Comparison of ENCODE assay signal across 19 cellular contexts in the genomic region with DNA sequence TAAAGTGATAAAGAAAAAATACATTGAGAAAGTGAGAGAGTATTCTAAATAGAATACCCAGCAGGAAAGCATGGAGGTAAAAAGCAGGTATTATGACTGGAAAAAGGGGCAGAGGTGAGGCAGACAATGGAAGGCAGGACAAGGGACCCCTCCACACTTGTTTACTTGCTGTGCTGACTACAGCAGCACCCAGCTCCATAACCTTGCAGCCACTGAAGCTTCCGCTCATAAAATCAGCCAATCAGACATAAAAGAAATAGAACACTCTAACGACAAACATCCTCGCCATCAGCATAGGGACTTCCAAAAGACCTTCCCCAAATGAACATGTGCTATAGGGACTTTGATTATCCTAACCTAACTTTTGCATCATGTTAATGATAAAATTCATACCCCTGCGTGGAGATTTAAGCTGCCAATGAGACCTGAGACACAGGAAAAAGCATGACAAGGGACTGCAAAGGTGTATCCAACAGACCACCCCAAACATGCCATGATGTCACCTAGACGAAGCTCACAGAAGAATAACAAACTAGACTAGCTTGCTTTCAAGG.
DNase-seq lines count a peak whose midpoint lies in the region; ATAC-seq, FAIRE-seq and TF ChIP-seq lines count a peak whose summit lies in the region.
"Had no signal": no experiment of that assay in that cellular context is flagged by ENCODE, and none has a peak within 500 bp of the region (broad histone marks: within the 10 kb centered on the region; RNA-seq: fewer than 3 reads in every experiment).

No MANE protein-coding gene starts in this region.

- 79% methylated on average over 5 of the region's 5 CpGs for WGBS in SK-N-SH (ENCODE audit: low lambda C conversion rate)
- 47% methylated on average over 5 of the region's 5 CpGs for WGBS in K562 (ENCODE audit: insufficient coverage, low coverage, missing lambda C conversion rate)

- peaks cover 2% of the 10 kb centered on the region for H3K9me3 Mint-ChIP-seq in activated naive CD4-positive, alpha-beta T cell treated with anti-CD3 and anti-CD28 coated beads for 36 hours
- H3K9me3 Mint-ChIP-seq: activated CD8-positive, alpha-beta T cell treated with anti-CD3 and anti-CD28 coated beads for 36 hours; activated T-cell treated with anti-CD3 and anti-CD28 coated beads, Interleukin-2, amount 50 U/mL, for 72 hours; CD4-positive, alpha-beta T cell had no signal

- POLR2A ChIA-PET in SK-N-SH (lab: Yijun Ruan, JAX) = interaction anchor here (0.5 to 6.3 kb wide), 8 partner anchors 9 to 1679 kb away, joined by 3 to 211 read pairs (median 4); a partner anchor contains a TSS
- POLR2A ChIA-PET in K562 (lab: Yijun Ruan, JAX) = interaction anchor here (0.6 to 16.5 kb wide), 21 partner anchors 9 to 948 kb away, joined by 3 to 1095 read pairs (median 4); a partner anchor contains a TSS

- ATAC-seq in SK-N-SH treated with all-trans-retinoic acid at 6 μM for 48 hours (no peak), K562 (no peak), GM21390 (IDR thresholded peaks at IDR 0.05; ENCODE audit: unreplicated experiment) (no peak)
- ATAC-seq: activated CD8-positive, alpha-beta T cell treated with anti-CD3 and anti-CD28 coated beads for 36 hours; activated T-cell treated with anti-CD3 and anti-CD28 coated beads, Interleukin-2, amount 50 U/mL, for 72 hours; HCT116 had no signal

- no peaks in the 10 kb centered on the region for H3K9me2 ChIP-seq in SK-N-SH
- no peaks in the 10 kb centered on the region for H3K9me2 ChIP-seq in Loucy (replicated peaks; ENCODE audit: low read depth, low read length)

- no peaks in the 10 kb centered on the region for H3K36me3 ChIP-seq in SK-N-SH (replicated peaks in 1 of 2; ENCODE audit: control insufficient read depth in 1 of 2, insufficient read depth in 2 of 2, low read length in 1 of 2)
- H3K36me3 ChIP-seq in Loucy (ENCODE audit: insufficient read depth, low read length) = no peaks in the 10 kb centered on the region
- 0 out of 3 replicates have a peak, but pooled peaks cover 3% of the 10 kb centered on the region for H3K36me3 ChIP-seq in K562 (ENCODE audit: control insufficient read depth, insufficient read depth, low read length)
- H3K36me3 ChIP-seq in vagina = no peaks in the 10 kb centered on the region
- H3K36me3 ChIP-seq: cardiac muscle cell, neutrophil, upper lobe of left lung had no signal

- TF ChIP-seq RAD21 in SK-N-SH (IDR thresholded peaks at IDR 0.05; ENCODE audit: low read length) (no peak), K562 (CRISPR knock-in tag; conservative IDR thresholded peaks at IDR 0.05 in 1 of 2, IDR thresholded peaks at IDR 0.05 in 1 of 2) (no peak)

- H3K4me1 ChIP-seq in SK-N-SH (ENCODE audit: control insufficient read depth in 1 of 2, insufficient read depth in 2 of 2, low read depth in 1 of 2, low read length in 1 of 2) = peaks cover 0 to 8% of the 10 kb centered on the region in 2 experiments; a peak in 3 of 4 replicates
- peaks cover 47% of the 10 kb centered on the region for H3K4me1 ChIP-seq in Loucy (ENCODE audit: insufficient read depth, low read length, poor library complexity, severe bottlenecking)
- peaks cover 5 to 18% of the 10 kb centered on the region in 2 experiments; a peak in 4 of 5 replicates for H3K4me1 ChIP-seq in K562 (replicated peaks in 1 of 2; ENCODE audit: control insufficient read depth in 2 of 2, insufficient read depth in 2 of 2, low read length in 2 of 2)
- H3K4me1 ChIP-seq in vagina = no peaks in the 10 kb centered on the region

- in situ Hi-C loops in K562 (cut with MboI) = loop anchor here (25.0 kb wide), 1 partner anchor 1605 kb away; a partner anchor contains a TSS

- H3F3A ChIP-seq in SK-N-SH (replicated peaks; ENCODE audit: insufficient read depth) (peaks cover 28% of the 10 kb centered on the region), Loucy (ENCODE audit: low read depth) (peaks cover 12% of the 10 kb centered on the region)

- H3K4me3 ChIP-seq in SK-N-SH (ENCODE audit: low read depth in 2 of 2, low read length in 1 of 2) (peak overlapping the region; percentile 69 to 95; a peak in 3 of 4 replicates), Loucy (ENCODE audit: low read length, poor library complexity, severe bottlenecking) (peak overlapping the region; percentile 76), K562 (0 out of 2 replicates have a peak overlapping the region, but pooled peaks have one; percentile 57), vagina (no peak overlapping the region)

- peak overlapping the region; percentile 97 to 99; a peak in 3 of 4 replicates for H3K27ac ChIP-seq in SK-N-SH (ENCODE audit: low read depth in 2 of 2, low read length in 1 of 2)
- peak overlapping the region; percentile 0; the same call in 2 of the 3 replicates for H3K27ac ChIP-seq in K562 (ENCODE audit: extremely low read depth, low read depth, low read length)
- H3K27ac ChIP-seq in vagina = no peak overlapping the region
- H3K27ac ChIP-seq: cardiac muscle cell, neutrophil had no signal

- H3K36me3 Mint-ChIP-seq in activated naive CD4-positive, alpha-beta T cell treated with anti-CD3 and anti-CD28 coated beads for 36 hours (ENCODE audit: low read depth) = peaks cover 2% of the 10 kb centered on the region

- TF ChIP-seq POLR2A in K562 (conservative IDR thresholded peaks at IDR 0.05) = peak; percentile 25
- no peak for TF ChIP-seq POLR2A in vagina (IDR thresholded peaks at IDR 0.05)

- intact Hi-C loops in K562 (cut with micrococcal nuclease) (loop anchor here (10.0 kb wide), 1 partner anchor 1627 kb away; a partner anchor contains a TSS), vagina (cut with DNase I) (no loop called here)
- intact Hi-C loops in activated naive CD4-positive, alpha-beta T cell treated with anti-CD3 and anti-CD28 coated beads for 36 hours (cut with micrococcal nuclease) = no loop called here

- no TSS peak for BruUV-seq in K562 (replicated peaks; lab: Mats Ljungman, UMichigan)

- H3K27ac Mint-ChIP-seq in activated naive CD4-positive, alpha-beta T cell treated with anti-CD3 and anti-CD28 coated beads for 36 hours = no peak overlapping the region
- H3K27ac Mint-ChIP-seq: activated CD8-positive, alpha-beta T cell treated with anti-CD3 and anti-CD28 coated beads for 36 hours; activated T-cell treated with anti-CD3 and anti-CD28 coated beads, Interleukin-2, amount 50 U/mL, for 72 hours; CD4-positive, alpha-beta T cell had no signal

- no peaks in the 10 kb centered on the region for H3K27me3 ChIP-seq in SK-N-SH (ENCODE audit: insufficient read depth)
- no peaks in the 10 kb centered on the region for H3K27me3 ChIP-seq in Loucy (ENCODE audit: insufficient read depth, low read length, poor library complexity, severe bottlenecking)
- H3K27me3 ChIP-seq in K562 (ENCODE audit: control insufficient read depth in 2 of 2, insufficient read depth in 2 of 2, low read length in 2 of 2) = no peaks in the 10 kb centered on the region
- H3K27me3 ChIP-seq in vagina = no peaks in the 10 kb centered on the region
- H3K27me3 ChIP-seq: cardiac muscle cell, neutrophil, upper lobe of left lung had no signal

- H3K4me3 Mint-ChIP-seq in activated naive CD4-positive, alpha-beta T cell treated with anti-CD3 and anti-CD28 coated beads for 36 hours = no peak overlapping the region
- H3K4me3 Mint-ChIP-seq: activated CD8-positive, alpha-beta T cell treated with anti-CD3 and anti-CD28 coated beads for 36 hours; activated T-cell treated with anti-CD3 and anti-CD28 coated beads, Interleukin-2, amount 50 U/mL, for 72 hours; CD4-positive, alpha-beta T cell had no signal

- H3K4me1 Mint-ChIP-seq in activated naive CD4-positive, alpha-beta T cell treated with anti-CD3 and anti-CD28 coated beads for 36 hours (ENCODE audit: low read depth) = peaks cover 8% of the 10 kb centered on the region

- peak; percentile 30 for DNase-seq in SK-N-SH
- DNase-seq in K562 (ENCODE audit: extremely low read depth in 1 of 4, low spot score in 3 of 4) = peak in 1 of 4 experiments; percentile 42
- DNase-seq in retina = peak; percentile 29
- DNase-seq in activated naive CD4-positive, alpha-beta T cell treated with anti-CD3 and anti-CD28 coated beads for 36 hours = no peak
- DNase-seq in vagina (ENCODE audit: extremely low spot score in 2 of 2) = no peak
- DNase-seq: ACHN; activated CD8-positive, alpha-beta T cell treated with anti-CD3 and anti-CD28 coated beads for 36 hours; activated T-cell treated with anti-CD3 and anti-CD28 coated beads, Interleukin-2, amount 50 U/mL, for 72 hours; CD4-positive, alpha-beta T cell; DMS53; NCI-H2081; NCI-H69; upper lobe of left lung had no signal

- no peaks in the 10 kb centered on the region for H3K9me1 ChIP-seq in K562 (ENCODE audit: control insufficient read depth, insufficient read depth, low read length)

- H4K20me1 ChIP-seq in SK-N-SH (ENCODE audit: insufficient read depth) (no peaks in the 10 kb centered on the region), Loucy (ENCODE audit: insufficient read depth, low read length, poor library complexity, severe bottlenecking) (no peaks in the 10 kb centered on the region), K562 (replicated peaks; ENCODE audit: control insufficient read depth, insufficient read depth, low read length) (peaks cover 23% of the 10 kb centered on the region)

- no peaks in the 10 kb centered on the region for H3K9me3 ChIP-seq in SK-N-SH
- no peaks in the 10 kb centered on the region for H3K9me3 ChIP-seq in Loucy (ENCODE audit: insufficient read depth, low read depth, low read length)
- no peaks in the 10 kb centered on the region for H3K9me3 ChIP-seq in K562 (replicated peaks; ENCODE audit: control insufficient read depth, insufficient read depth, low read depth, low read length)
- no peaks in the 10 kb centered on the region for H3K9me3 ChIP-seq in vagina
- H3K9me3 ChIP-seq: neutrophil, upper lobe of left lung had no signal

- TF ChIP-seq CTCF in SK-N-SH (IDR thresholded peaks at IDR 0.05) (no peak), Loucy (conservative IDR thresholded peaks at IDR 0.05; ENCODE audit: low read length) (no peak), K562 (IDR thresholded peaks at IDR 0.05 in 2 of 3, conservative IDR thresholded peaks at IDR 0.05 in 1 of 3; ENCODE audit: insufficient read depth in 2 of 3, low read depth in 1 of 3, low read length in 3 of 3) (no peak), vagina (IDR thresholded peaks at IDR 0.05) (no peak)

- no peak overlapping the region for H2AFZ ChIP-seq in SK-N-SH (ENCODE audit: low read depth)
- no peak overlapping the region; the same call in 1 of the 2 replicates for H2AFZ ChIP-seq in Loucy (ENCODE audit: low read length)
- H2AFZ ChIP-seq in K562 (ENCODE audit: low read depth, low read length) = no peak overlapping the region

- H3K4me2 ChIP-seq in SK-N-SH = peak overlapping the region; percentile 78
- peak overlapping the region; percentile 99 for H3K4me2 ChIP-seq in Loucy (ENCODE audit: low read depth, low read length, poor library complexity, severe bottlenecking)
- H3K4me2 ChIP-seq in K562 (ENCODE audit: insufficient read depth, low read length) = peak overlapping the region; percentile 96

- no peaks in the 10 kb centered on the region for H3K79me2 ChIP-seq in SK-N-SH (ENCODE audit: insufficient read depth)
- H3K79me2 ChIP-seq in Loucy (ENCODE audit: insufficient read depth, low read length) = no peaks in the 10 kb centered on the region
- peaks cover 53% of the 10 kb centered on the region for H3K79me2 ChIP-seq in K562 (ENCODE audit: control insufficient read depth, insufficient read depth, low read length)

- CTCF ChIA-PET in SK-N-SH (lab: Yijun Ruan, JAX) (interaction anchor here (2.9 kb wide), 1 partner anchor 9 kb away, joined by 10 read pairs; a partner anchor contains a TSS), K562 (lab: Yijun Ruan, JAX; ENCODE audit: low intra/inter-chr PET ratio) (no interaction called here)
- CTCF ChIA-PET in activated naive CD4-positive, alpha-beta T cell treated with anti-CD3 and anti-CD28 coated beads for 36 hours (lab: Charles Lee) = interaction anchor here (0.7 kb wide), 2 partner anchors 19 to 80 kb away, joined by 5 to 6 read pairs; no protein-coding TSS in a partner anchor

- no peaks in the 10 kb centered on the region for H3K27me3 Mint-ChIP-seq in activated naive CD4-positive, alpha-beta T cell treated with anti-CD3 and anti-CD28 coated beads for 36 hours (ENCODE audit: low read depth)
- H3K27me3 Mint-ChIP-seq: activated CD8-positive, alpha-beta T cell treated with anti-CD3 and anti-CD28 coated beads for 36 hours; CD4-positive, alpha-beta T cell had no signal

- TF ChIP-seq EP300 in SK-N-SH (IDR thresholded peaks at IDR 0.05; ENCODE audit: borderline replicate concordance in 1 of 2, low read depth in 1 of 2, low read length in 1 of 2) = no peak
- TF ChIP-seq EP300 in K562 (IDR thresholded peaks at IDR 0.05; ENCODE audit: low read length) = no peak

- no peak for FAIRE-seq in K562 (lab: Jason Lieb, UNC)

- 0 out of 2 replicates have a peak overlapping the region, but pooled peaks have one; percentile 94 for H3K9ac ChIP-seq in SK-N-SH
- peak overlapping the region; percentile 99 for H3K9ac ChIP-seq in Loucy (ENCODE audit: low read depth, low read length, poor library complexity, severe bottlenecking)
- peak overlapping the region in 1 of 2 experiments; percentile 98; a peak in 2 of 4 replicates for H3K9ac ChIP-seq in K562 (ENCODE audit: insufficient read depth in 1 of 2, low read depth in 2 of 2, low read length in 2 of 2)

Comparison
In these comparisons a context has a peak if more than half of its experiments do, and no peak if none do; other contexts are left out.
1. DNase-seq: peak in SK-N-SH (single experiment) and retina (single experiment); none in activated naive CD4-positive, alpha-beta T cell treated with anti-CD3 and anti-CD28 coated beads for 36 hours (single experiment) and vagina (0 of 2).
2. H3K4me3 ChIP-seq: peak in SK-N-SH (2 of 2), Loucy (single experiment) and K562 (single experiment); none in vagina (0 of 2).
3. Peak in every context shown above with its lines, with median percentiles within 50 percentile points of each other: H3K4me2 ChIP-seq.